ENCODE assay signal across 2 cellular contexts in genomic region chr11:88363566-88364169, GRCh38.
TF ChIP-seq lines count a peak whose summit lies in the region.

No MANE protein-coding gene starts in this region.

TF ChIP-seq in HCT116, 20 proteins besides CTCF, POLR2A, EP300 and RAD21 (continued from another document):
- peak; percentile 27; the same call in 1 of the 2 replicates for TF ChIP-seq FOSL1 (IDR thresholded peaks at IDR 0.05; ENCODE audit: low read depth)
TF ChIP-seq in HCT116: peak in this region for 2.

TF ChIP-seq in SK-N-SH, 30 proteins besides CTCF, POLR2A, EP300 and RAD21 (continued from another document):
- TF ChIP-seq PBX3 (IDR thresholded peaks at IDR 0.05) (peak; percentile 87), YY1 (IDR thresholded peaks at IDR 0.05; ENCODE audit: low read depth) (no peak), MEF2A (IDR thresholded peaks at IDR 0.05; ENCODE audit: borderline replicate concordance, low read depth) (no peak), NFIC (IDR thresholded peaks at IDR 0.05; ENCODE audit: borderline replicate concordance) (peak; percentile 12; the same call in 1 of the 2 replicates), CHD2 (IDR thresholded peaks at IDR 0.05; ENCODE audit: low read length, partially characterized antibody) (no peak), JUND (IDR thresholded peaks at IDR 0.05) (peak; percentile 79), FOSL2 (IDR thresholded peaks at IDR 0.05; ENCODE audit: borderline replicate concordance, low read depth) (peak; percentile 57; the same call in 1 of the 2 replicates), POLR2AphosphoS5 (IDR thresholded peaks at IDR 0.05; ENCODE audit: low read depth, low read length) (peak; percentile 24; the same call in 1 of the 2 replicates)
